In genomic region chr14:61889914-61890351, GRCh38 we compare ENCODE assay signal across 8 cellular contexts.
DNase-seq lines count a peak whose midpoint lies in the region; ATAC-seq and TF ChIP-seq lines count a peak whose summit lies in the region.

No MANE protein-coding gene starts in this region.

- no peaks in the 10 kb centered on the region for H3K9me3 Mint-ChIP-seq in activated T-helper 17 cell treated with anti-CD3 and anti-CD28 coated beads, Interleukin-2, amount 50 U/mL, for 72 hours
- no peaks in the 10 kb centered on the region for H3K9me3 Mint-ChIP-seq in stimulated activated effector memory CD8-positive, alpha-beta T cell treated with anti-CD3 and anti-CD28 coated beads, Interleukin-12 subunit alpha, Interleukin-12 subunit beta, amount 100 ng/mL, for 72 hours

- no peaks in the 10 kb centered on the region for H3K36me3 ChIP-seq in suprapubic skin

- H3K4me3 ChIP-seq in suprapubic skin: no peak overlapping the region

- H3K27me3 Mint-ChIP-seq in activated T-helper 17 cell treated with anti-CD3 and anti-CD28 coated beads, Interleukin-2, amount 50 U/mL, for 72 hours: peaks cover 12% of the 10 kb centered on the region

- peak overlapping the region; percentile 5 for H3K27ac Mint-ChIP-seq in activated T-helper 17 cell treated with anti-CD3 and anti-CD28 coated beads, Interleukin-2, amount 50 U/mL, for 72 hours
- H3K27ac Mint-ChIP-seq in stimulated activated effector memory CD8-positive, alpha-beta T cell treated with anti-CD3 and anti-CD28 coated beads, Interleukin-12 subunit alpha, Interleukin-12 subunit beta, amount 100 ng/mL, for 72 hours: peak overlapping the region; percentile 16

- H3K27me3 ChIP-seq in suprapubic skin: peaks cover 9% of the 10 kb centered on the region

- no peak for TF ChIP-seq CTCF in suprapubic skin (IDR thresholded peaks at IDR 0.05)

- 77% methylated on average over 4 of the region's 4 CpGs for WGBS in suprapubic skin

- H3K36me3 Mint-ChIP-seq in activated T-helper 17 cell treated with anti-CD3 and anti-CD28 coated beads, Interleukin-2, amount 50 U/mL, for 72 hours (ENCODE audit: low read depth): no peaks in the 10 kb centered on the region
- no peaks in the 10 kb centered on the region for H3K36me3 Mint-ChIP-seq in stimulated activated effector memory CD8-positive, alpha-beta T cell treated with anti-CD3 and anti-CD28 coated beads, Interleukin-12 subunit alpha, Interleukin-12 subunit beta, amount 100 ng/mL, for 72 hours

- peaks cover 8% of the 10 kb centered on the region for H3K4me1 Mint-ChIP-seq in activated T-helper 17 cell treated with anti-CD3 and anti-CD28 coated beads, Interleukin-2, amount 50 U/mL, for 72 hours
- H3K4me1 Mint-ChIP-seq in stimulated activated effector memory CD8-positive, alpha-beta T cell treated with anti-CD3 and anti-CD28 coated beads, Interleukin-12 subunit alpha, Interleukin-12 subunit beta, amount 100 ng/mL, for 72 hours: peaks cover 16% of the 10 kb centered on the region

- TF ChIP-seq POLR2A in suprapubic skin (IDR thresholded peaks at IDR 0.05): no peak

- DNase-seq in CD1c-positive myeloid dendritic cell (ENCODE audit: extremely low spot score) (peak; percentile 72), SHP77 (lab: John Stamatoyannopoulos, UW) (no peak), suprapubic skin (ENCODE audit: low spot score in 2 of 2) (no peak), NCI-H1048 (lab: John Stamatoyannopoulos, UW) (no peak)
- DNase-seq in stimulated activated effector memory CD8-positive, alpha-beta T cell treated with anti-CD3 and anti-CD28 coated beads, Interleukin-12 subunit alpha, Interleukin-12 subunit beta, amount 100 ng/mL, for 72 hours (ENCODE audit: low spot score in 2 of 2): peak in 1 of 2 donors; percentile 57

- no peaks in the 10 kb centered on the region for H3K9me3 ChIP-seq in suprapubic skin

- no peaks in the 10 kb centered on the region for H3K4me1 ChIP-seq in suprapubic skin

- ATAC-seq in GM19452 (IDR thresholded peaks at IDR 0.05; ENCODE audit: unreplicated experiment) (peak; percentile 100), HG03439 (IDR thresholded peaks at IDR 0.05; ENCODE audit: unreplicated experiment) (peak; percentile 98)
- peak; percentile 96 for ATAC-seq in activated T-helper 17 cell treated with anti-CD3 and anti-CD28 coated beads, Interleukin-2, amount 50 U/mL, for 72 hours (replicated peaks)
- ATAC-seq in stimulated activated effector memory CD8-positive, alpha-beta T cell treated with anti-CD3 and anti-CD28 coated beads, Interleukin-12 subunit alpha, Interleukin-12 subunit beta, amount 100 ng/mL, for 72 hours: peak; percentile 95

- peak overlapping the region; percentile 41 for H3K4me3 Mint-ChIP-seq in activated T-helper 17 cell treated with anti-CD3 and anti-CD28 coated beads, Interleukin-2, amount 50 U/mL, for 72 hours
- H3K4me3 Mint-ChIP-seq in stimulated activated effector memory CD8-positive, alpha-beta T cell treated with anti-CD3 and anti-CD28 coated beads, Interleukin-12 subunit alpha, Interleukin-12 subunit beta, amount 100 ng/mL, for 72 hours: peak overlapping the region; percentile 7

- H3K27ac ChIP-seq in suprapubic skin: no peak overlapping the region

- TF ChIP-seq EP300 in suprapubic skin (IDR thresholded peaks at IDR 0.05): no peak
